In the genomic region with DNA sequence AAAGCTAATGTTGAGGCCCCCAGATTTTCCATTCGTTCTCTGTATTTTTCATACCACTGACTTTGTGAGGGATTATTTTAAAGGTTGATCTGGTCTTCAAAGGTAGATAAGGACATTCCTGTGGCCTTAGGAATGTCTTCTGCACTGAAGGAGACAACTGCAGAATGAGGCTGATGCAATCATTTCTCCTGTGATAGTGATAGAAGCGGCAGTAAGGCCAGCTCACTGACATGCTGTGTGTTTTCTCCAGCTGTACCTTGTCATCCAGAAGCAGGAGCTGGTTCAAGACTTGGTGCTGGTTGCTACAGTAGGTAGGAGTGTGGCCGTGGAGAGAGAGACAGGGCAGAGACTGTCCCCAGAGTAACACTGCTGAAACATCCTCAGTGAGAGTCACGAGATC, we compare ENCODE assay signal across 1 cellular context.
TF ChIP-seq lines count a peak whose summit lies in the region.

No MANE protein-coding gene starts in this region.

TF ChIP-seq in IMR-90, 13 proteins besides CTCF, POLR2A, EP300 and RAD21 (continued from another document):
- TF ChIP-seq, protein P1, sequence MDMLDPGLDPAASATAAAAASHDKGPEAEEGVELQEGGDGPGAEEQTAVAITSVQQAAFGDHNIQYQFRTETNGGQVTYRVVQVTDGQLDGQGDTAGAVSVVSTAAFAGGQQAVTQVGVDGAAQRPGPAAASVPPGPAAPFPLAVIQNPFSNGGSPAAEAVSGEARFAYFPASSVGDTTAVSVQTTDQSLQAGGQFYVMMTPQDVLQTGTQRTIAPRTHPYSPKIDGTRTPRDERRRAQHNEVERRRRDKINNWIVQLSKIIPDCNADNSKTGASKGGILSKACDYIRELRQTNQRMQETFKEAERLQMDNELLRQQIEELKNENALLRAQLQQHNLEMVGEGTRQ (IDR thresholded peaks at IDR 0.05; ENCODE audit: low read depth, low read length): no peak
- TF ChIP-seq SMC3 (IDR thresholded peaks at IDR 0.05; ENCODE audit: low read depth, low read length): no peak
